Comparison of ENCODE assay signal across 1 cellular context in the genomic region with DNA sequence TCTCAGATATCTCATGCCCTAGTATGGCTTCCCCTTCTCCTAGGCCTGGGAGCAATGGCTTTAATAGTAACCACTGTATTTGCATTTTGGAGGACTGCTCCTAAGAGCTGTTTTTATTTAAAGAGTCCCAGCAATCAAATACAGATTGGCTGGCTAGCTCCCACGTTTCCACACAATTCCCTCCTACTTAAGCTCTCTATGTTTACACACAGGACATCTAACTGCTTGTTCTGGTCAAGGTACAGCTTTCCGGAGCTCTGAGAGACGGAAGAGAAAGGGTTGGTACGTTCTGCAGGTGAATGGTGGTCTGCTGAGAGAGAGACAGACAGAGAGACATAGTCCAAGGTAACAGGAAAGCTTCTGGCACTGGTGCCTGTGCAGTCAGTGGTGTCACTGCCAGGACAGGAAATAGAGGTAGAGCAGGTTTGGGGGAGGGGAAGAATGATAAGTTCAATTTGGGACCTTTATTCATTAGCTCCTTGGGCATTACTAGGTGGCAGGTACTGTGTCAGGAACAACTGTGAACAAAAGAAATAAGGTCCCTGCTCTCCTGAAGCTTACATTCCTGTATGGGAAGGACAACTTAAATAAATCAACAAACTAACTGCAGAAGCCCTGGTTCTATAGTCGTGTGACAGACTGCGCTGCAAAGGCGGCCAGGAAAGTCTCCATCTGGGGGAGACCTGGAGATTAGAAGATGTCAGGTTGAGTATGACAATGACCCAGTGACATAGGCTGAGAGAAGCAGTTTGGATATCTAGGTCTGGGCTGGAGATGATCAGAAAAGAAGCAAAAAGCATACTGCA.
A peak's percentile ranks its signal among the peaks of the same experiment; 100 is the strongest.
TF ChIP-seq lines count a peak whose summit lies in the region.

No MANE protein-coding gene starts in this region.

TF ChIP-seq in HepG2, 621 proteins besides CTCF, POLR2A, EP300 and RAD21 (continued from another document and continues in another):
- TF ChIP-seq ZBTB40 (IDR thresholded peaks at IDR 0.05) (no peak), ZBTB40 (CRISPR knock-in tag; IDR thresholded peaks at IDR 0.05) (no peak; the same call in 1 of the 2 replicates), ARNT (IDR thresholded peaks at IDR 0.05) (no peak), STAG1 (CRISPR knock-in tag; IDR thresholded peaks at IDR 0.05) (peak; percentile 26; the same call in 1 of the 2 replicates), ATF7 (IDR thresholded peaks at IDR 0.05) (no peak), ATF7 (CRISPR knock-in tag; IDR thresholded peaks at IDR 0.05) (peak; percentile 70; the same call in 1 of the 2 replicates), NFYC (CRISPR knock-in tag; IDR thresholded peaks at IDR 0.05) (peak; percentile 66), ZNF34 (CRISPR knock-in tag; IDR thresholded peaks at IDR 0.05; ENCODE audit: borderline replicate concordance) (0 out of 2 replicates have a peak, but pooled peaks have one; percentile 71), NCOA1 (CRISPR knock-in tag; IDR thresholded peaks at IDR 0.05) (no peak), ZHX2 (IDR thresholded peaks at IDR 0.05; ENCODE audit: low read depth) (peak; percentile 15; the same call in 1 of the 2 replicates), ZHX2 (CRISPR knock-in tag; IDR thresholded peaks at IDR 0.05; ENCODE audit: borderline replicate concordance) (no peak), CENPT (CRISPR knock-in tag; IDR thresholded peaks at IDR 0.05; ENCODE audit: low read depth) (no peak), ZNF317 (CRISPR knock-in tag; IDR thresholded peaks at IDR 0.05) (no peak), TSC22D2 (CRISPR knock-in tag; IDR thresholded peaks at IDR 0.05; ENCODE audit: borderline replicate concordance) (no peak), DNMT3B (CRISPR knock-in tag; conservative IDR thresholded peaks at IDR 0.05) (peak; percentile 73; the same call in 1 of the 2 replicates), RXRA (CRISPR knock-in tag; IDR thresholded peaks at IDR 0.05) (peak; percentile 52; the same call in 1 of the 2 replicates), MTF1 (CRISPR knock-in tag; IDR thresholded peaks at IDR 0.05) (no peak), TARDBP (CRISPR knock-in tag; IDR thresholded peaks at IDR 0.05) (peak; percentile 83), TMF1 (CRISPR knock-in tag; IDR thresholded peaks at IDR 0.05; ENCODE audit: low read depth) (no peak), BHLHE40 (IDR thresholded peaks at IDR 0.05; ENCODE audit: low read length) (no peak; the same call in 1 of the 2 replicates), PREB (CRISPR knock-in tag; IDR thresholded peaks at IDR 0.05) (no peak), NFE2L2 (IDR thresholded peaks at IDR 0.05; ENCODE audit: low read length) (no peak), RBAK (CRISPR knock-in tag; IDR thresholded peaks at IDR 0.05) (peak; percentile 72; the same call in 1 of the 2 replicates), NONO (IDR thresholded peaks at IDR 0.05) (no peak), NONO (CRISPR knock-in tag; conservative IDR thresholded peaks at IDR 0.05) (peak; percentile 85), ZNF101 (CRISPR knock-in tag; IDR thresholded peaks at IDR 0.05; ENCODE audit: borderline replicate concordance, low read depth) (peak; percentile 46; the same call in 1 of the 2 replicates), ZNF766 (CRISPR knock-in tag; IDR thresholded peaks at IDR 0.05; ENCODE audit: borderline replicate concordance) (peak; percentile 53; the same call in 1 of the 2 replicates), ZBTB20 (CRISPR knock-in tag; IDR thresholded peaks at IDR 0.05; ENCODE audit: borderline replicate concordance, low read depth) (peak; percentile 62; the same call in 1 of the 2 replicates), ZNF768 (CRISPR knock-in tag; IDR thresholded peaks at IDR 0.05) (no peak), ZBTB3 (CRISPR knock-in tag; IDR thresholded peaks at IDR 0.05; ENCODE audit: borderline replicate concordance, low read depth) (0 out of 2 replicates have a peak, but pooled peaks have one; percentile 67), ZNF451 (CRISPR knock-in tag; IDR thresholded peaks at IDR 0.05) (no peak), HHEX (CRISPR knock-in tag; IDR thresholded peaks at IDR 0.05) (peak; percentile 87), ZBTB21 (CRISPR knock-in tag; IDR thresholded peaks at IDR 0.05) (no peak), MTA1 (CRISPR knock-in tag; IDR thresholded peaks at IDR 0.05; ENCODE audit: borderline replicate concordance) (no peak), CHCHD3 (CRISPR knock-in tag; IDR thresholded peaks at IDR 0.05) (no peak), ZNF382 (CRISPR knock-in tag; IDR thresholded peaks at IDR 0.05; ENCODE audit: borderline replicate concordance) (no peak), CCDC6 (CRISPR knock-in tag; IDR thresholded peaks at IDR 0.05) (peak; percentile 63; the same call in 1 of the 2 replicates), PITX1 (CRISPR knock-in tag; IDR thresholded peaks at IDR 0.05) (peak; percentile 98), ZNF550 (CRISPR knock-in tag; IDR thresholded peaks at IDR 0.05; ENCODE audit: borderline replicate concordance) (no peak)
- TF ChIP-seq, protein P1, sequence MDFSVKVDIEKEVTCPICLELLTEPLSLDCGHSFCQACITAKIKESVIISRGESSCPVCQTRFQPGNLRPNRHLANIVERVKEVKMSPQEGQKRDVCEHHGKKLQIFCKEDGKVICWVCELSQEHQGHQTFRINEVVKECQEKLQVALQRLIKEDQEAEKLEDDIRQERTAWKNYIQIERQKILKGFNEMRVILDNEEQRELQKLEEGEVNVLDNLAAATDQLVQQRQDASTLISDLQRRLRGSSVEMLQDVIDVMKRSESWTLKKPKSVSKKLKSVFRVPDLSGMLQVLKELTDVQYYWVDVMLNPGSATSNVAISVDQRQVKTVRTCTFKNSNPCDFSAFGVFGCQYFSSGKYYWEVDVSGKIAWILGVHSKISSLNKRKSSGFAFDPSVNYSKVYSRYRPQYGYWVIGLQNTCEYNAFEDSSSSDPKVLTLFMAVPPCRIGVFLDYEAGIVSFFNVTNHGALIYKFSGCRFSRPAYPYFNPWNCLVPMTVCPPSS (IDR thresholded peaks at IDR 0.05) = no peak
